11 cellular contexts compared by ENCODE assay signal in genomic region chr4:159178147-159178541, GRCh38.
DNase-seq lines count a peak whose midpoint lies in the region; ATAC-seq lines count a peak whose summit lies in the region.
"Had no signal": no experiment of that assay in that cellular context is flagged by ENCODE, and none has a peak within 500 bp of the region (broad histone marks: within the 10 kb centered on the region; RNA-seq: fewer than 3 reads in every experiment).

No MANE protein-coding gene starts in this region.

- no peak overlapping the region for H3K27ac Mint-ChIP-seq in T-helper 17 cell

- intact Hi-C loops in left ventricle myocardium superior (cut with micrococcal nuclease) = loop anchor here (10.0 kb wide), 4 partner anchors 73 to 443 kb away; partner anchors contain the start of gene RAPGEF2

- no peaks in the 10 kb centered on the region for H3K36me3 Mint-ChIP-seq in T-helper 17 cell (ENCODE audit: low read depth)

- peaks cover 5% of the 10 kb centered on the region for H3K27me3 Mint-ChIP-seq in T-helper 17 cell

- H3K9me3 ChIP-seq in T-helper 17 cell (ENCODE audit: control insufficient read depth, low read length, poor library complexity, severe bottlenecking) = no peaks in the 10 kb centered on the region
- H3K9me3 ChIP-seq: thoracic aorta had no signal

- H3K4me1 Mint-ChIP-seq in T-helper 17 cell = peaks cover 31% of the 10 kb centered on the region

- DNase-seq in GF-D8 (lab: John Stamatoyannopoulos, UW) = peak; percentile 43
- peak; percentile 21 for DNase-seq in NCI-H2171 (lab: John Stamatoyannopoulos, UW)
- no peak for DNase-seq in left ventricle myocardium superior
- no peak for DNase-seq in T-helper 17 cell
- DNase-seq in hypothalamus (lab: John Stamatoyannopoulos, UW) = no peak
- DNase-seq in SW480 (ENCODE audit: low spot score) = no peak
- no peak for DNase-seq in activated CD4-positive, alpha-beta T cell treated with anti-CD3 and anti-CD28 coated beads for 4 hours
- DNase-seq: effector CD4-positive, alpha-beta T cell had no signal

- peak; percentile 34 for ATAC-seq in GM21786 (IDR thresholded peaks at IDR 0.05; ENCODE audit: unreplicated experiment)
- peak; percentile 39 for ATAC-seq in left ventricle myocardium superior
- no peak for ATAC-seq in T-helper 17 cell

- H3K4me3 Mint-ChIP-seq in T-helper 17 cell = no peak overlapping the region
- H3K4me3 Mint-ChIP-seq: activated T-helper 1 cell treated with anti-CD3 and anti-CD28 coated beads, Interleukin-12 subunit alpha, Interleukin-12 subunit beta, Interleukin-2, Interleukin-4 antibody, amounts not matched to agents 30 ng/mL and 10 ng/mL and 1 ng/mL, durations not matched to agents 14 hours and 24 hours and 36 hours had no signal

Comparison
In these comparisons a context has a peak if more than half of its experiments do, and no peak if none do; other contexts are left out.
1. DNase-seq: peak in GF-D8 (single experiment) and NCI-H2171 (single experiment); none in left ventricle myocardium superior (single experiment), T-helper 17 cell (0 of 3), hypothalamus (0 of 51), SW480 (single experiment) and activated CD4-positive, alpha-beta T cell treated with anti-CD3 and anti-CD28 coated beads for 4 hours (0 of 2).